ENCODE assay signal across 9 cellular contexts in the genomic region with DNA sequence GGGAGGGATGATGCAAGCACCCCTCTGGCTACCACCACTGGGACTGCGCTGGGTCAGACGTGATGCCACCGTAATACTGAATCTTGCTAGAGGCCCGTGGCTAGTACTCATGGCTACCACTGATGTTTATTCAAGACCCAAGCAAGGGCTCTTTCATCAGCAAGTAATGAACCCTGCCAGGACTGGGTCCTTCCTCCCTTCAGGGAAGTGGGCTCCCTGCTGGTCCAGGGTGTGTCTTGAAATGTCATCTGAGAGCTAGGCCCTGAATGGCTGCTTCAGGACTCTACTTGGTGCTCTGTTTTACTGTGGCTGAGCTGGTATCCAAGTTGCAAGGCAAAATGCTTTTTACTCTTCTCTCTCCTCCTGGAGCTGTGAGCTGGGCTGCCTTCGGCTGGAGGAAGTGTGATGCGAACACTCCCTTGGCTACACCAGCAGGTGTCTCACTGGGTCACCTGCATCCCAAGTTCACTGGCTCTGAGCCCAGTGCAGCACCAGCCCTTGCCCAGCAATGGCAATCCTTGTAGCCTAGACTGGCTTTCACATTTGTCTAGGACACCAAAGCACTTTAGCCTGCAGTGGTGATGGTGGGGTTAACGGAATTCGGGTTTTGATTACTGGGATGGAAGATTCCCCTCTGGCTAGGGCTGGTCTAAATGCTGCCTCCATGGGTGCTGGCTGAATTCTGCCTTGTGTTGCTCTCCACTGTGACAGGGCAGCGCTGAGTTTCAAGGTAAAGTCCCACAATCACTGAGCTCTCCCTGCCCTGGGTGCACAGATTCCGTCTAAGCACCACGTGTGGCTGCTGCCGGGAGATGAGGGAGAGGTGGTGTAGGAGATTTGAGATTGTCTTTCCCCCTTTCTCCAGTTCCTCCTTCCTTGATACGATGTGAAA.
DNase-seq lines count a peak whose midpoint lies in the region; ATAC-seq, FAIRE-seq and TF ChIP-seq lines count a peak whose summit lies in the region.
"Had no signal": no experiment of that assay in that cellular context is flagged by ENCODE, and none has a peak within 500 bp of the region (broad histone marks: within the 10 kb centered on the region; RNA-seq: fewer than 3 reads in every experiment).

No MANE protein-coding gene starts in this region.

- DNase-seq in BE2C = no peak
- DNase-seq in RWPE1 (ENCODE audit: low spot score) = peak; percentile 38
- peak; percentile 25 for DNase-seq in glomerular visceral epithelial cell (ENCODE audit: extremely low spot score)
- no peak for DNase-seq in sciatic nerve (ENCODE audit: low spot score)
- DNase-seq in GM12892 (ENCODE audit: insufficient read length) = no peak
- DNase-seq in SKM-1 (lab: John Stamatoyannopoulos, UW; ENCODE audit: unreplicated experiment) = no peak
- DNase-seq: activated T-cell treated with anti-CD3 and anti-CD28 coated beads, Interleukin-2, amount 50 U/mL, for 4 hours had no signal

- H3K4me3 ChIP-seq in BE2C (ENCODE audit: low read depth, low read length) (no peak overlapping the region), HEK293 (ENCODE audit: low read depth, low read length) (no peak overlapping the region)

- peak; percentile 15; the same call in 1 of the 2 replicates for TF ChIP-seq CTCF in BE2C (IDR thresholded peaks at IDR 0.05; ENCODE audit: low read depth, low read length)
- peak; percentile 81 for TF ChIP-seq CTCF in HEK293 (tag by site-specific recombination; IDR thresholded peaks at IDR 0.05)
- TF ChIP-seq CTCF in RWPE1 (conservative IDR thresholded peaks at IDR 0.05; ENCODE audit: low read depth) = peak; percentile 49

- intact Hi-C loops in sciatic nerve (cut with DNase I) = no loop called here

- H3K27ac Mint-ChIP-seq in stimulated activated memory B cell treated with anti-CD40 and anti-IgM and Interleukin-4, amounts not matched to agents 10 μg/mL and 1 μg/mL and 100 μg/mL, for 72 hours = no peak overlapping the region

- ATAC-seq in stimulated activated memory B cell treated with anti-CD40 and anti-IgM and Interleukin-4, amounts not matched to agents 10 μg/mL and 1 μg/mL and 100 μg/mL, for 72 hours = peak; percentile 82
- ATAC-seq in sciatic nerve = no peak

- H3K27me3 Mint-ChIP-seq in stimulated activated memory B cell treated with anti-CD40 and anti-IgM and Interleukin-4, amounts not matched to agents 10 μg/mL and 1 μg/mL and 100 μg/mL, for 72 hours = no peaks in the 10 kb centered on the region

- H3K9me3 ChIP-seq in BE2C (no peaks in the 10 kb centered on the region), HEK293 (ENCODE audit: control insufficient read depth, insufficient read depth, low read depth, low read length) (no peaks in the 10 kb centered on the region)

- no peak for TF ChIP-seq POLR2A in GM12892 (IDR thresholded peaks at IDR 0.05; ENCODE audit: low read depth, low read length)

- FAIRE-seq in GM12892 (lab: Jason Lieb, UNC) = no peak

- H3K36me3 ChIP-seq in BE2C (no peaks in the 10 kb centered on the region), HEK293 (ENCODE audit: control insufficient read depth in 2 of 2, insufficient read depth in 1 of 2, low read length in 2 of 2) (no peaks in the 10 kb centered on the region)

- H3K4me1 Mint-ChIP-seq in stimulated activated memory B cell treated with anti-CD40 and anti-IgM and Interleukin-4, amounts not matched to agents 10 μg/mL and 1 μg/mL and 100 μg/mL, for 72 hours = peaks cover 6% of the 10 kb centered on the region

- H3K27me3 ChIP-seq in BE2C = no peaks in the 10 kb centered on the region

- POLR2A ChIA-PET in HEK293 (lab: Yijun Ruan, JAX) (no interaction called here), RWPE1 (lab: Yijun Ruan, JAX; ENCODE audit: low non-redundant PET) (no interaction called here)

- H3K36me3 Mint-ChIP-seq in stimulated activated memory B cell treated with anti-CD40 and anti-IgM and Interleukin-4, amounts not matched to agents 10 μg/mL and 1 μg/mL and 100 μg/mL, for 72 hours = no peaks in the 10 kb centered on the region

- H3K4me1 ChIP-seq in BE2C = no peaks in the 10 kb centered on the region
- peaks cover 9% of the 10 kb centered on the region for H3K4me1 ChIP-seq in HEK293 (ENCODE audit: control insufficient read depth, insufficient read depth, low read length)

- H3K27ac ChIP-seq in HEK293 (ENCODE audit: extremely low read depth, low read depth, low read length) = no peak overlapping the region
- H3K27ac ChIP-seq in RWPE1 = no peak overlapping the region

- no peaks in the 10 kb centered on the region for H3K9me3 Mint-ChIP-seq in stimulated activated memory B cell treated with anti-CD40 and anti-IgM and Interleukin-4, amounts not matched to agents 10 μg/mL and 1 μg/mL and 100 μg/mL, for 72 hours
- H3K9me3 Mint-ChIP-seq: activated T-cell treated with anti-CD3 and anti-CD28 coated beads, Interleukin-2, amount 50 U/mL, for 4 hours had no signal

- CTCF ChIA-PET in HEK293 (lab: Yijun Ruan, JAX) (interaction anchor here (0.6 to 4.2 kb wide), 20 partner anchors 7 to 92 kb away, joined by 3 to 27 read pairs (median 4); no protein-coding TSS in a partner anchor), RWPE1 (lab: Yijun Ruan, JAX) (interaction anchor here (0.6 to 1.2 kb wide), 5 partner anchors 8 to 556 kb away, joined by 3 to 7 read pairs (median 3); no protein-coding TSS in a partner anchor)

- no peak overlapping the region for H3K4me3 Mint-ChIP-seq in stimulated activated memory B cell treated with anti-CD40 and anti-IgM and Interleukin-4, amounts not matched to agents 10 μg/mL and 1 μg/mL and 100 μg/mL, for 72 hours
- H3K4me3 Mint-ChIP-seq: activated T-cell treated with anti-CD3 and anti-CD28 coated beads, Interleukin-2, amount 50 U/mL, for 4 hours had no signal

TF ChIP-seq in HEK293, 187 proteins besides CTCF, POLR2A, EP300 and RAD21 (continues in another document):
- TF ChIP-seq ZNF292 (tag by site-specific recombination; IDR thresholded peaks at IDR 0.05; ENCODE audit: borderline replicate concordance, low read depth) (no peak), TRIM28 (IDR thresholded peaks at IDR 0.05; ENCODE audit: borderline replicate concordance, low read length) (0 out of 2 replicates have a peak, but pooled peaks have one; percentile 26), ZNF302 (tag by site-specific recombination; IDR thresholded peaks at IDR 0.05; ENCODE audit: low read depth) (no peak), ZNF239 (tag by site-specific recombination; IDR thresholded peaks at IDR 0.05) (no peak)
- TF ChIP-seq, protein P1, sequence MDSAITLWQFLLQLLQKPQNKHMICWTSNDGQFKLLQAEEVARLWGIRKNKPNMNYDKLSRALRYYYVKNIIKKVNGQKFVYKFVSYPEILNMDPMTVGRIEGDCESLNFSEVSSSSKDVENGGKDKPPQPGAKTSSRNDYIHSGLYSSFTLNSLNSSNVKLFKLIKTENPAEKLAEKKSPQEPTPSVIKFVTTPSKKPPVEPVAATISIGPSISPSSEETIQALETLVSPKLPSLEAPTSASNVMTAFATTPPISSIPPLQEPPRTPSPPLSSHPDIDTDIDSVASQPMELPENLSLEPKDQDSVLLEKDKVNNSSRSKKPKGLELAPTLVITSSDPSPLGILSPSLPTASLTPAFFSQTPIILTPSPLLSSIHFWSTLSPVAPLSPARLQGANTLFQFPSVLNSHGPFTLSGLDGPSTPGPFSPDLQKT (IDR thresholded peaks at IDR 0.05; ENCODE audit: borderline replicate concordance, low read depth, low read length) = no peak
- TF ChIP-seq, protein P2, sequence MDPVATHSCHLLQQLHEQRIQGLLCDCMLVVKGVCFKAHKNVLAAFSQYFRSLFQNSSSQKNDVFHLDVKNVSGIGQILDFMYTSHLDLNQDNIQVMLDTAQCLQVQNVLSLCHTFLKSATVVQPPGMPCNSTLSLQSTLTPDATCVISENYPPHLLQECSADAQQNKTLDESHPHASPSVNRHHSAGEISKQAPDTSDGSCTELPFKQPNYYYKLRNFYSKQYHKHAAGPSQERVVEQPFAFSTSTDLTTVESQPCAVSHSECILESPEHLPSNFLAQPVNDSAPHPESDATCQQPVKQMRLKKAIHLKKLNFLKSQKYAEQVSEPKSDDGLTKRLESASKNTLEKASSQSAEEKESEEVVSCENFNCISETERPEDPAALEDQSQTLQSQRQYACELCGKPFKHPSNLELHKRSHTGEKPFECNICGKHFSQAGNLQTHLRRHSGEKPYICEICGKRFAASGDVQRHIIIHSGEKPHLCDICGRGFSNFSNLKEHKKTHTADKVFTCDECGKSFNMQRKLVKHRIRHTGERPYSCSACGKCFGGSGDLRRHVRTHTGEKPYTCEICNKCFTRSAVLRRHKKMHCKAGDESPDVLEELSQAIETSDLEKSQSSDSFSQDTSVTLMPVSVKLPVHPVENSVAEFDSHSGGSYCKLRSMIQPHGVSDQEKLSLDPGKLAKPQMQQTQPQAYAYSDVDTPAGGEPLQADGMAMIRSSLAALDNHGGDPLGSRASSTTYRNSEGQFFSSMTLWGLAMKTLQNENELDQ (tag by site-specific recombination; IDR thresholded peaks at IDR 0.05; ENCODE audit: low read depth) = no peak
- TF ChIP-seq, protein P3, sequence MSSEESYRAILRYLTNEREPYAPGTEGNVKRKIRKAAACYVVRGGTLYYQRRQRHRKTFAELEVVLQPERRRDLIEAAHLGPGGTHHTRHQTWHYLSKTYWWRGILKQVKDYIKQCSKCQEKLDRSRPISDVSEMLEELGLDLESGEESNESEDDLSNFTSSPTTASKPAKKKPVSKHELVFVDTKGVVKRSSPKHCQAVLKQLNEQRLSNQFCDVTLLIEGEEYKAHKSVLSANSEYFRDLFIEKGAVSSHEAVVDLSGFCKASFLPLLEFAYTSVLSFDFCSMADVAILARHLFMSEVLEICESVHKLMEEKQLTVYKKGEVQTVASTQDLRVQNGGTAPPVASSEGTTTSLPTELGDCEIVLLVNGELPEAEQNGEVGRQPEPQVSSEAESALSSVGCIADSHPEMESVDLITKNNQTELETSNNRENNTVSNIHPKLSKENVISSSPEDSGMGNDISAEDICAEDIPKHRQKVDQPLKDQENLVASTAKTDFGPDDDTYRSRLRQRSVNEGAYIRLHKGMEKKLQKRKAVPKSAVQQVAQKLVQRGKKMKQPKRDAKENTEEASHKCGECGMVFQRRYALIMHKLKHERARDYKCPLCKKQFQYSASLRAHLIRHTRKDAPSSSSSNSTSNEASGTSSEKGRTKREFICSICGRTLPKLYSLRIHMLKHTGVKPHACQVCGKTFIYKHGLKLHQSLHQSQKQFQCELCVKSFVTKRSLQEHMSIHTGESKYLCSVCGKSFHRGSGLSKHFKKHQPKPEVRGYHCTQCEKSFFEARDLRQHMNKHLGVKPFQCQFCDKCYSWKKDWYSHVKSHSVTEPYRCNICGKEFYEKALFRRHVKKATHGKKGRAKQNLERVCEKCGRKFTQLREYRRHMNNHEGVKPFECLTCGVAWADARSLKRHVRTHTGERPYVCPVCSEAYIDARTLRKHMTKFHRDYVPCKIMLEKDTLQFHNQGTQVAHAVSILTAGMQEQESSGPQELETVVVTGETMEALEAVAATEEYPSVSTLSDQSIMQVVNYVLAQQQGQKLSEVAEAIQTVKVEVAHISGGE (tag by site-specific recombination; conservative IDR thresholded peaks at IDR 0.05; ENCODE audit: low read depth) = no peak

Comparison
In these comparisons a context has a peak if more than half of its experiments do, and no peak if none do; other contexts are left out.
1. DNase-seq: peak in RWPE1 (single experiment) and glomerular visceral epithelial cell (single experiment); none in BE2C (single experiment), sciatic nerve (single experiment), GM12892 (single experiment) and SKM-1 (single experiment).
2. CTCF ChIP-seq: peak in every context shown above with its lines; median percentile 81 in HEK293; 49 in RWPE1; 15 in BE2C.